ENCODE assay signal across 21 cellular contexts in the genomic region with DNA sequence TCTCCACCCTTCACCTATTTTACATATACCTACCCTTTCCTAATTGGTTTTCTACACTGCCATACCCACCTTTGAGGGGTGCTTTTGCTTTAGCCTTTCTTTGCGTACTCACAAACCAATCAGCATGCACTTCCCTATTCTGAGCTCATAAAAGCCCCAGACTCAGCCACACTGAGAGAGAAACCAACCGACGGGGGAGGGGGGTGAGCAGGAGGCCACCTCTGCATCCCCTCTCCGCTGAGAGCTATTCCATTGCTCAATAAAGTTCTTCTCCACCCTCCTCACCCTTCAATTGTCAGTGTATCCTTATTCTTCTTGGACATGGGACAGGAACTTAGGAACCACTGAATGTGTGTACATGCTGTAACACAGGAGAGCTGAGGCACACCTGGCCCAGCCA.
"Had no signal": no experiment of that assay in that cellular context is flagged by ENCODE, and none has a peak within 500 bp of the region (broad histone marks: within the 10 kb centered on the region; RNA-seq: fewer than 3 reads in every experiment).

No MANE protein-coding gene starts in this region.

- H3K4me3 ChIP-seq: cardiac muscle cell, heart left ventricle, mucosa of descending colon, sigmoid colon, testis had no signal

- H3K9me3 ChIP-seq: testis had no signal

- H3K4me1 ChIP-seq: testis had no signal

- DNase-seq: activated CD4-positive, alpha-beta T cell treated with anti-CD3 and anti-CD28 coated beads, Interleukin-2, amount 10 ng/mL, durations not matched to agents 24 days and 14 days; activated CD8-positive, alpha-beta T cell treated with anti-CD3 and anti-CD28 coated beads for 36 hours; activated gamma-delta T cell; activated naive CD4-positive, alpha-beta T cell treated with anti-CD3 and anti-CD28 coated beads, Interleukin-2, amount 50 U/mL, for 16 hours; activated naive CD8-positive, alpha-beta T cell treated with anti-CD3 and anti-CD28 coated beads, Interleukin-2, amount 50 U/mL, for 24 hours; cortex of kidney; heart left ventricle; left colon; mesendoderm; mucosa of descending colon; nephron progenitor cell; occipital lobe; retina; sigmoid colon; stimulated activated CD4-positive, alpha-beta T cell treated with anti-CD3 and anti-CD28 coated beads, Interleukin-2, amount 100 ng/mL, for 48 hours; stimulated activated naive CD4-positive, alpha-beta T cell; testis had no signal

- H3K27ac ChIP-seq: cardiac muscle cell, epithelial cell of prostate, heart left ventricle, sigmoid colon, testis, VCaP had no signal

- FAIRE-seq: keratinocyte had no signal

- H3K27me3 ChIP-seq: heart left ventricle, sigmoid colon, testis had no signal

- H3K36me3 ChIP-seq: cardiac muscle cell, heart left ventricle, sigmoid colon had no signal
